In genomic region chr7:127177156-127177555, GRCh38 we compare ENCODE assay signal across 18 cellular contexts.
"Had no signal": no experiment of that assay in that cellular context is flagged by ENCODE, and none has a peak within 500 bp of the region (broad histone marks: within the 10 kb centered on the region; RNA-seq: fewer than 3 reads in every experiment).

No MANE protein-coding gene starts in this region.

- H3K4me1 Mint-ChIP-seq: naive thymus-derived CD4-positive, alpha-beta T cell; nephron progenitor cell had no signal

- H3K4me3 Mint-ChIP-seq: dendritic cell treated with granulocyte-macrophage colony-stimulating factor and Interleukin-4, amounts not matched to agents 40 ng/mL and 50 ng/mL, for 4 days; effector memory CD8-positive, alpha-beta T cell; naive thymus-derived CD4-positive, alpha-beta T cell; nephron progenitor cell had no signal

- H3K27ac Mint-ChIP-seq: dendritic cell treated with granulocyte-macrophage colony-stimulating factor and Interleukin-4, amounts not matched to agents 40 ng/mL and 50 ng/mL, for 4 days; effector memory CD8-positive, alpha-beta T cell; naive thymus-derived CD4-positive, alpha-beta T cell; nephron progenitor cell had no signal

- H3K4me1 ChIP-seq: heart left ventricle, right atrium auricular region, sigmoid colon, stomach, transverse colon had no signal

- H3K4me3 ChIP-seq: heart left ventricle, right atrium auricular region, sigmoid colon, skin epidermis, stomach, thoracic aorta, transverse colon had no signal

- H3K9me3 ChIP-seq: neutrophil, thoracic aorta had no signal

- DNase-seq: effector memory CD8-positive, alpha-beta T cell; erythroblast; heart left ventricle; hippocampal formation; naive thymus-derived CD4-positive, alpha-beta T cell; nephron progenitor cell; posterior cingulate gyrus; sigmoid colon; stimulated activated CD4-positive, alpha-beta T cell treated with anti-CD3 and anti-CD28 coated beads, Interleukin-12 subunit alpha, Interleukin-12 subunit beta, amount 100 ng/mL, for 4 hours; stimulated activated naive CD4-positive, alpha-beta T cell; stomach; substantia nigra; transverse colon had no signal

- H3K36me3 ChIP-seq: heart left ventricle, neutrophil, right atrium auricular region, sigmoid colon, stomach, thoracic aorta, transverse colon had no signal

- ATAC-seq: effector memory CD8-positive, alpha-beta T cell; heart left ventricle; naive thymus-derived CD4-positive, alpha-beta T cell had no signal

- H3K27me3 ChIP-seq: heart left ventricle, neutrophil, right atrium auricular region, sigmoid colon, stomach, transverse colon had no signal

- H3K27me3 Mint-ChIP-seq: dendritic cell treated with granulocyte-macrophage colony-stimulating factor and Interleukin-4, amounts not matched to agents 40 ng/mL and 50 ng/mL, for 4 days had no signal

- H3K27ac ChIP-seq: heart left ventricle, neutrophil, right atrium auricular region, sigmoid colon, skin epidermis, stomach, thoracic aorta, transverse colon had no signal
